Comparison of ENCODE assay signal across 8 cellular contexts in the genomic region with DNA sequence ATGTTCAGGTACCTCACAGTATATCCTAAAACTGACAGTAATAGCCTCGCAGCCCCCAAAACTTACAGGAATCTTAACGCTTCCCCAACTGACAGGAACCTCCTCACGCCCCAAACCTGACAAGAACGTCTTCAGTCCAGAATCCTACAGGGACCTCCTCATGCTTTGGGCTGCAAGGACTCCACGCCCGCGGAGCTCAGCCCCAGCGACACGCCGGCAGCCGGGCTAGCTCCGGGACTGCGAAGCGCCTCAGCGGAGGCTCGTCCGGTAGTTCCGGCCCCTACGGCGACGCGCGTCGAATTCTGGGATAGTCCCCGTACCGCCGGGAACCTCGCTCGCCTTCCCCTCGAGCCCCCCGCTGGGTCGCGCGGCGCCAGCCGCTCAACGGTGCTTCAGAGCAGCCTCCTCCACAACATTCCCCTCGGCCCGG. TPM values are rescaled to one million over a fixed set of nuclear protein-coding genes. Genes with fewer than 3 reads are reported as not detected.
DNase-seq lines count a peak whose midpoint lies in the region; ATAC-seq, FAIRE-seq and TF ChIP-seq lines count a peak whose summit lies in the region.

No MANE protein-coding gene starts in this region.

- peaks cover 24 to 30% (median 27%) of the 10 kb centered on the region in 3 donors for H3K4me1 Mint-ChIP-seq in CD8-positive, alpha-beta memory T cell

- H3K36me3 Mint-ChIP-seq in CD8-positive, alpha-beta memory T cell, result peaks cover 0 to 36% (median 0%) of the 10 kb centered on the region in 3 donors

- peak; percentile 58 for FAIRE-seq in GM19239 (lab: Jason Lieb, UNC)

- peak overlapping the region; percentile 88 to 100 (median 98) for H3K27ac Mint-ChIP-seq in CD8-positive, alpha-beta memory T cell

- H3K9me3 Mint-ChIP-seq in CD8-positive, alpha-beta memory T cell, result no peaks in the 10 kb centered on the region

- peak; percentile 14 for ATAC-seq in HG03442 (IDR thresholded peaks at IDR 0.05; ENCODE audit: unreplicated experiment)
- ATAC-seq in lower lobe of right lung, result peak; percentile 69 to 76
- no peak for ATAC-seq in GM19351 (IDR thresholded peaks at IDR 0.05; ENCODE audit: unreplicated experiment)

- peaks cover 0 to under 1% of the 10 kb centered on the region in 2 donors for H3K27me3 Mint-ChIP-seq in CD8-positive, alpha-beta memory T cell

- peak overlapping the region; percentile 81 for H3K27ac ChIP-seq in CD8-positive, alpha-beta memory T cell (ENCODE audit: low read depth, low read length)
- peak overlapping the region; percentile 96 for H3K27ac ChIP-seq in lower lobe of right lung

- H3K27me3 ChIP-seq in CD8-positive, alpha-beta memory T cell (ENCODE audit: insufficient read depth, low read length, poor library complexity, severe bottlenecking), result no peaks in the 10 kb centered on the region
- no peaks in the 10 kb centered on the region for H3K27me3 ChIP-seq in lower lobe of right lung (ENCODE audit: low read depth)

- TF ChIP-seq CTCF in lower lobe of right lung (IDR thresholded peaks at IDR 0.05), result no peak

- POLR2A ChIA-PET in CD8-positive, alpha-beta memory T cell (lab: Charles Lee), result interaction anchor here (1.1 to 2.5 kb wide), 5 partner anchors 139 to 596 kb away, joined by 3 to 19 read pairs (median 15); a partner anchor contains a TSS

- peak overlapping the region; percentile 89 to 97 (median 94) for H3K4me3 Mint-ChIP-seq in CD8-positive, alpha-beta memory T cell

- H3K36me3 ChIP-seq in CD8-positive, alpha-beta memory T cell (ENCODE audit: insufficient read depth, low read length), result no peaks in the 10 kb centered on the region
- H3K36me3 ChIP-seq in lower lobe of right lung, result peaks cover 33% of the 10 kb centered on the region

- peak in 3 of 5 donors; percentile 18 to 66 (median 26) for DNase-seq in CD8-positive, alpha-beta memory T cell
- DNase-seq in GM19239 (ENCODE audit: insufficient read length, low spot score) (no peak), T-helper 22 cell (ENCODE audit: low read depth) (peak; percentile 12), dermis blood vessel endothelial cell (peak; percentile 44), lower lobe of right lung (no peak)
- DNase-seq in stimulated activated naive CD4-positive, alpha-beta T cell treated with Interleukin-2 at 50 U/mL for 16 hours (lab: John Stamatoyannopoulos, UW), result peak; percentile 31

- CTCF ChIA-PET in CD8-positive, alpha-beta memory T cell (lab: Charles Lee), result no interaction called here

- peak overlapping the region; percentile 85 for H3K4me3 ChIP-seq in CD8-positive, alpha-beta memory T cell (ENCODE audit: low read length)
- H3K4me3 ChIP-seq in lower lobe of right lung, result peak overlapping the region; percentile 69

- intact Hi-C loops in lower lobe of right lung (cut with DNase I), result no loop called here

- H3K9me3 ChIP-seq in CD8-positive, alpha-beta memory T cell (ENCODE audit: low read length), result no peaks in the 10 kb centered on the region
- no peaks in the 10 kb centered on the region for H3K9me3 ChIP-seq in lower lobe of right lung

- H3K4me1 ChIP-seq in CD8-positive, alpha-beta memory T cell (ENCODE audit: insufficient read depth, low read length), result peaks cover 13% of the 10 kb centered on the region
- H3K4me1 ChIP-seq in lower lobe of right lung, result peaks cover 4% of the 10 kb centered on the region

RNA-seq across cellular contexts. Expression of a gene that starts 0.6 kb away (rescaled TPM):
- total RNA-seq in CD8-positive, alpha-beta memory T cell, result 10 to 100 TPM; 42.7 to 45.5 TPM
- 18.7 TPM for polyA plus RNA-seq in CD8-positive, alpha-beta memory T cell
- total RNA-seq in dermis blood vessel endothelial cell, result 35.4 and 39.7 TPM in 2 replicates
- 26.4 TPM for total RNA-seq in lower lobe of right lung

Comparison
In these comparisons a context has a peak if more than half of its experiments do, and no peak if none do; other contexts are left out.
1. DNase-seq: peak in CD8-positive, alpha-beta memory T cell (3 of 5), T-helper 22 cell (single experiment), dermis blood vessel endothelial cell (single experiment) and stimulated activated naive CD4-positive, alpha-beta T cell treated with Interleukin-2 at 50 U/mL for 16 hours (single experiment); none in GM19239 (single experiment) and lower lobe of right lung (single experiment).